11 cellular contexts compared by ENCODE assay signal in genomic region chr12:116376354-116377193, GRCh38.
A peak's percentile ranks its signal among the peaks of the same experiment; 100 is the strongest.
DNase-seq lines count a peak whose midpoint lies in the region; ATAC-seq and TF ChIP-seq lines count a peak whose summit lies in the region.
"Had no signal": no experiment of that assay in that cellular context is flagged by ENCODE, and none has a peak within 500 bp of the region (broad histone marks: within the 10 kb centered on the region; RNA-seq: fewer than 3 reads in every experiment).

No MANE protein-coding gene starts in this region.

- TF ChIP-seq POLR2A in gastroesophageal sphincter (IDR thresholded peaks at IDR 0.05) = no peak

- no peaks in the 10 kb centered on the region for H3K36me3 Mint-ChIP-seq in CD8-positive, alpha-beta T cell

- H3K9me3 ChIP-seq in gastroesophageal sphincter (no peaks in the 10 kb centered on the region), colonic mucosa (no peaks in the 10 kb centered on the region)
- H3K9me3 ChIP-seq in CD8-positive, alpha-beta T cell (ENCODE audit: low read length) = no peaks in the 10 kb centered on the region
- H3K9me3 ChIP-seq: tibial artery had no signal

- DNase-seq in COR-L47 (lab: John Stamatoyannopoulos, UW) (peak; percentile 48), HT1080 (ENCODE audit: low read depth) (peak; percentile 82), SK-N-DZ (ENCODE audit: low spot score) (peak; percentile 84), kidney glomerular epithelial cell (lab: John Stamatoyannopoulos, UW) (no peak), colonic mucosa (no peak), NCI-H226 (no peak)
- no peak for DNase-seq in CD8-positive, alpha-beta T cell
- DNase-seq: activated CD4-positive, alpha-beta T cell treated with anti-CD3 and anti-CD28 coated beads, Interleukin-2, amount 50 U/mL, for 1 hour; stimulated activated CD4-positive, alpha-beta T cell treated with anti-CD3 and anti-CD28 coated beads, Interleukin-12 subunit alpha, Interleukin-12 subunit beta, amount 100 ng/mL, for 4 hours had no signal

- no peak overlapping the region for H3K9ac ChIP-seq in colonic mucosa (ENCODE audit: low read depth in 2 of 2, low read length in 2 of 2)

- POLR2A ChIA-PET in CD8-positive, alpha-beta T cell (lab: Charles Lee) = interaction anchor here (0.5 kb wide), 1 partner anchor 17 kb away, joined by 3 read pairs; no protein-coding TSS in a partner anchor

- TF ChIP-seq CTCF in gastroesophageal sphincter (IDR thresholded peaks at IDR 0.05) = no peak
- TF ChIP-seq CTCF in CD8-positive, alpha-beta T cell (IDR thresholded peaks at IDR 0.05) = no peak
- no peak for TF ChIP-seq CTCF in colonic mucosa (IDR thresholded peaks at IDR 0.05)

- no peak overlapping the region for H3K4me3 ChIP-seq in gastroesophageal sphincter
- no peak overlapping the region for H3K4me3 ChIP-seq in CD8-positive, alpha-beta T cell (ENCODE audit: low read depth, low read length)
- no peak overlapping the region for H3K4me3 ChIP-seq in colonic mucosa
- H3K4me3 ChIP-seq: tibial artery had no signal

- peak; percentile 29 for ATAC-seq in gastroesophageal sphincter
- no peak for ATAC-seq in CD8-positive, alpha-beta T cell

- intact Hi-C loops in CD8-positive, alpha-beta T cell (cut with DNase I, micrococcal nuclease) = no loop called here
- intact Hi-C loops in colonic mucosa (cut with DNase I) = no loop called here

- WGBS in gastroesophageal sphincter (ENCODE audit: low coverage in 1 of 2), 2 donors = 52% methylated on average over 9 to 10 of the region's 11 CpGs

- no peak overlapping the region for H3K27ac Mint-ChIP-seq in CD8-positive, alpha-beta T cell

- H3K4me1 Mint-ChIP-seq in CD8-positive, alpha-beta T cell (ENCODE audit: low read depth) = no peaks in the 10 kb centered on the region

- H3K4me1 ChIP-seq in gastroesophageal sphincter (peaks cover 0 to 13% (median 1%) of the 10 kb centered on the region in 3 donors), colonic mucosa (no peaks in the 10 kb centered on the region)
- H3K4me1 ChIP-seq in CD8-positive, alpha-beta T cell (ENCODE audit: insufficient read depth, low read length) = no peaks in the 10 kb centered on the region

- H3K9me3 Mint-ChIP-seq in CD8-positive, alpha-beta T cell = no peaks in the 10 kb centered on the region

- H3K36me3 ChIP-seq in gastroesophageal sphincter (no peaks in the 10 kb centered on the region), colonic mucosa (no peaks in the 10 kb centered on the region)
- H3K36me3 ChIP-seq in CD8-positive, alpha-beta T cell (ENCODE audit: insufficient read depth, low read length) = no peaks in the 10 kb centered on the region
- H3K36me3 ChIP-seq: tibial artery had no signal

- no peak overlapping the region for H3K4me3 Mint-ChIP-seq in CD8-positive, alpha-beta T cell

- no peaks in the 10 kb centered on the region for H3K27me3 Mint-ChIP-seq in CD8-positive, alpha-beta T cell (ENCODE audit: low read depth)

- H3K27me3 ChIP-seq in gastroesophageal sphincter = no peaks in the 10 kb centered on the region
- no peaks in the 10 kb centered on the region for H3K27me3 ChIP-seq in CD8-positive, alpha-beta T cell (ENCODE audit: insufficient read depth, low read length)
- no peaks in the 10 kb centered on the region for H3K27me3 ChIP-seq in colonic mucosa
- H3K27me3 ChIP-seq: tibial artery had no signal

- TF ChIP-seq EP300 in gastroesophageal sphincter (IDR thresholded peaks at IDR 0.05) = no peak

- CTCF ChIA-PET in CD8-positive, alpha-beta T cell (lab: Charles Lee) = no interaction called here

- H3K27ac ChIP-seq in gastroesophageal sphincter (no peak overlapping the region), colonic mucosa (no peak overlapping the region)
- H3K27ac ChIP-seq in CD8-positive, alpha-beta T cell (ENCODE audit: low read depth, low read length) = no peak overlapping the region
- H3K27ac ChIP-seq: tibial artery had no signal

Comparison
In these comparisons a context has a peak if more than half of its experiments do, and no peak if none do; other contexts are left out.
1. DNase-seq: peak in COR-L47 (single experiment), HT1080 (single experiment) and SK-N-DZ (single experiment); none in kidney glomerular epithelial cell (single experiment), CD8-positive, alpha-beta T cell (0 of 7), colonic mucosa (single experiment) and NCI-H226 (single experiment).